1 cellular context compared by ENCODE assay signal in the genomic region with DNA sequence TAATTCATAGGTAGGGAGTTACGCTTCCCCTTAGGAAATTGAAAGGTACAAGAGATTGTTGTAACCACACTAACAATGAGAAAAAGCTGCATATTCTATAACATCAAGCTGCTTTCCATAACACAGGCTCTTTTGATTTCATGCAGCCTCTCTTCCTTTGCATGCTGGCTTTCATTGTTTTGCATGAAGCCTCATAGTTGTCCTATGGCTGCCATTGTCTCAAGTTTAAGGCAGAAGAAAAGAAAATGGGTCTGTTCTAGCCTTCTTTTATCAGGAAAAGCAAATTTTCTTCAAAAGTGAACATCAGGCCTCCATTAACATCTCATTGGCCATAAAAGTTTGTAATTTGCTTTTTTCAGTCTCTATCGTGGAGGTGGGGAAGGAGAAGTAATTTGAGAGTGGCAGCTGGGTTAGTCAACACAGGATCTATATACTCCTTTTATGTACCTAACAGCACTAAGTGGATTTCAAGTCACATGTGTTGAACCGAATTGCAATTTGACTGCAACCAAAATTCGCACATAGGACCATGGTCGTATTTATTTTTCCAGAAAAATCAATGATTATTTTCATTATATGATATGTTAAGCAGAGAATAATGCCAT.
TF ChIP-seq lines count a peak whose summit lies in the region.

No MANE protein-coding gene starts in this region.

TF ChIP-seq in WTC11, 78 proteins besides CTCF, POLR2A, EP300 and RAD21 (continued from another document):
- TF ChIP-seq, protein P1, sequence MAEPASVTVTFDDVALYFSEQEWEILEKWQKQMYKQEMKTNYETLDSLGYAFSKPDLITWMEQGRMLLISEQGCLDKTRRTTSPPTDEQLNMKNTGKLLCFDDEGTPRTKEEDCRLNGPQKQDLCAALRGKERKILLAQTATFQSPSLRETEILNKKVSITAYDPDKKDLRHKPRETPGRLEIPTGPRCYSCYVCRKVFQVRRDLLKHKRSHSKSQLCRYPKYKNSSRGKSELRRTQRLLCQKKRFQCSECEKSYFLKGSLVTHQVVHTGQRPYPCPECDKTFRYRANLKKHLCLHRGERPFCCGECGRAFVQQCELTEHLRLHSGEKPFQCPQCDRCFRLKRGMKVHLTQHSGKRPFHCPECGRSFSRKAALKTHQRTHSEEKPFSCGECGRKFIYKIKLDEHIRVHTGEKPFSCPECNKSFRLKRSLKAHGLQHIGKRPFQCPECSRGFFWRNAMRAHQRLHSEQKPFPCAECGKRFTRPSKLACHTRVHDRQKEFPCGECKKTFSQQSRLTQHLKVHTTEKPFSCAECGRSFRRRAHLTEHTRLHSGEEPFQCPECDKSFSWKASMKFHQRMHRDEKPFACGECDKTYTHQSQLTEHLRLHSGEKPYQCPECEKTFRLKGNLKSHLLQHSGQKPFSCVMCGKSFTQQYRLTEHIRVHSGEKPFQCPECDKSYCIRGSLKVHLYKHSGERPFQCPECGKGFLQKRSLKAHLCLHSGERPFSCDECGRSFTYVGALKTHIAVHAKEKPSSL (CRISPR knock-in tag; conservative IDR thresholded peaks at IDR 0.05) = 0 out of 2 replicates have a peak, but pooled peaks have one; percentile 65
- TF ChIP-seq NFE2L1 (CRISPR knock-in tag; IDR thresholded peaks at IDR 0.05) (0 out of 2 replicates have a peak, but pooled peaks have one; percentile 29), FOXJ3 (CRISPR knock-in tag; IDR thresholded peaks at IDR 0.05; ENCODE audit: borderline replicate concordance) (peak; percentile 75; the same call in 1 of the 2 replicates), PRRX2 (CRISPR knock-in tag; IDR thresholded peaks at IDR 0.05) (no peak), SP1 (CRISPR knock-in tag; conservative IDR thresholded peaks at IDR 0.05) (peak; percentile 58; the same call in 1 of the 2 replicates), MXD4 (CRISPR knock-in tag; IDR thresholded peaks at IDR 0.05; ENCODE audit: borderline replicate concordance) (no peak), HMGA2 (CRISPR knock-in tag; IDR thresholded peaks at IDR 0.05) (no peak)
- TF ChIP-seq, protein P2, sequence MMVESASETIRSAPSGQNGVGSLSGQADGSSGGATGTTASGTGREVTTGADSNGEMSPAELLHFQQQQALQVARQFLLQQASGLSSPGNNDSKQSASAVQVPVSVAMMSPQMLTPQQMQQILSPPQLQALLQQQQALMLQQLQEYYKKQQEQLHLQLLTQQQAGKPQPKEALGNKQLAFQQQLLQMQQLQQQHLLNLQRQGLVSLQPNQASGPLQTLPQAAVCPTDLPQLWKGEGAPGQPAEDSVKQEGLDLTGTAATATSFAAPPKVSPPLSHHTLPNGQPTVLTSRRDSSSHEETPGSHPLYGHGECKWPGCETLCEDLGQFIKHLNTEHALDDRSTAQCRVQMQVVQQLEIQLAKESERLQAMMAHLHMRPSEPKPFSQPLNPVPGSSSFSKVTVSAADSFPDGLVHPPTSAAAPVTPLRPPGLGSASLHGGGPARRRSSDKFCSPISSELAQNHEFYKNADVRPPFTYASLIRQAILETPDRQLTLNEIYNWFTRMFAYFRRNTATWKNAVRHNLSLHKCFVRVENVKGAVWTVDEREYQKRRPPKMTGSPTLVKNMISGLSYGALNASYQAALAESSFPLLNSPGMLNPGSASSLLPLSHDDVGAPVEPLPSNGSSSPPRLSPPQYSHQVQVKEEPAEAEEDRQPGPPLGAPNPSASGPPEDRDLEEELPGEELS (CRISPR knock-in tag; IDR thresholded peaks at IDR 0.05) = peak; percentile 14; the same call in 1 of the 2 replicates
